In genomic region chr7:41688012-41688625, GRCh38 we compare ENCODE assay signal across 16 cellular contexts. TPM values are rescaled to one million over a fixed set of nuclear protein-coding genes. Genes with fewer than 3 reads are reported as not detected.
"Had no signal": no experiment of that assay in that cellular context is flagged by ENCODE, and none has a peak within 500 bp of the region (broad histone marks: within the 10 kb centered on the region; RNA-seq: fewer than 3 reads in every experiment).

No MANE protein-coding gene starts in this region.

- H3K27me3 ChIP-seq: transverse colon had no signal

- DNase-seq: aorta; dorsolateral prefrontal cortex; endodermal cell; erythroblast; islet precursor cell; naive thymus-derived CD4-positive, alpha-beta T cell; posterior cingulate gyrus; stimulated activated CD4-positive, alpha-beta T cell treated with anti-CD3 and anti-CD28 coated beads, Interleukin-15, amount 100 ng/mL, for 24 hours; stimulated activated CD4-positive, alpha-beta T cell treated with anti-CD3 and anti-CD28 coated beads, Interleukin-4, amount 100 ng/mL, for 1 hour; stimulated activated naive B cell treated with anti-CD40 and anti-IgM and Interleukin-4, amounts not matched to agents 10 μg/mL and 1 μg/mL and 100 μg/mL, for 72 hours; substantia nigra; SW 1271; transverse colon had no signal

- H3K36me3 ChIP-seq: transverse colon had no signal

- H3K4me1 ChIP-seq: transverse colon had no signal

- H3K4me3 ChIP-seq: dorsolateral prefrontal cortex, transverse colon had no signal

- H3K9me3 ChIP-seq: transverse colon had no signal

- ATAC-seq: activated CD4-positive, CD25-positive, alpha-beta regulatory T cell treated with anti-CD3 and anti-CD28 coated beads, Interleukin-2, amount 50 U/mL, for 24 hours; left lobe of liver; naive thymus-derived CD4-positive, alpha-beta T cell; stimulated activated naive B cell treated with anti-CD40 and anti-IgM and Interleukin-4, amounts not matched to agents 10 μg/mL and 1 μg/mL and 100 μg/mL, for 72 hours had no signal

- H3K27ac ChIP-seq: dorsolateral prefrontal cortex, transverse colon had no signal

RNA-seq across cellular contexts. Expression of gene INHBA, which starts 14.8 kb away (rescaled TPM):
- total RNA-seq: endodermal cell; T-helper 2 cell treated with Interferon-gamma antibody and Interleukin-4, amounts not matched to agents 100 ng/mL and 5 ng/mL, for 36 hours had no signal
- polyA plus RNA-seq: naive thymus-derived CD4-positive, alpha-beta T cell had no signal
